In the genomic region with DNA sequence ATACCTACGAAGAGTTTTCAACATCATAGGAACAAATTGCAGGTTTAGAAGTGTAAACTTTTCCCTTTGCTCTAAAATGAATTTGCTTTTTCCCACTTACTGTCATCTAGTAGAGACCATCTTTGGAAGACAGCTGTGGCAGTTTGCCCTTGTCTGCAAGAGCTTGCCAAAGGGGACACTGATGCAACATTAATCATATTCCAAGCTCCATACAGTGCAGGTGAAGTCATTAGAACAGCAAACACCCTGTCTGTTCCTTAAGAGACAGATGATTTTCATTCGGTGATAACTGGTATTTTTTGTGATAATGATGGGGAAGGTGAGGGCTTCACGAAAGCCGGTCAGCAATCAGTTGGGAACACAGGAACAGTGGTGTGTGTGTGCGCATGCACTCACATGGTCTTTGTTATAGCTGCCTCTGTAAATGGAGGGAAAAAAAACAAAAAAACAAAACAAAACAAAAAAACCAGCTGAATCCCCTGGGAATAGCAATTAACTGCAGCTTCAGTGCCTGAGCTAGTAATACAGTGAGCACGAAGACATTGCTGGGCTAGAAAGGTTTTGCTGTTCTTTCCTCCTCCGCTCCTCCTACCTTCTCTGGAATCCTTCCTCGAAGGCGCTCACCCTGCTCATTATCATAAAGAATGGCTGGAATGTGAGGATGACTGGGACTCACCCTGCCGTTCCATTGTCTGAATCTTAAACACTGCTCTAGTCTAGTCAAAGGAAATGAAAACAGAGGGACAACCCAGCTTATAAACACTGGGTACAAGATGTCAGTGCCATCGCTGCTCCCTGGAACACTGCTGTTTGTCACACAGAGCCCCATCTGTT, we compare ENCODE assay signal across 1 cellular context.
TF ChIP-seq lines count a peak whose summit lies in the region.

No MANE protein-coding gene starts in this region.

TF ChIP-seq in H1, 55 proteins besides CTCF, POLR2A, EP300 and RAD21 (continued from another document):
- TF ChIP-seq, protein P1, sequence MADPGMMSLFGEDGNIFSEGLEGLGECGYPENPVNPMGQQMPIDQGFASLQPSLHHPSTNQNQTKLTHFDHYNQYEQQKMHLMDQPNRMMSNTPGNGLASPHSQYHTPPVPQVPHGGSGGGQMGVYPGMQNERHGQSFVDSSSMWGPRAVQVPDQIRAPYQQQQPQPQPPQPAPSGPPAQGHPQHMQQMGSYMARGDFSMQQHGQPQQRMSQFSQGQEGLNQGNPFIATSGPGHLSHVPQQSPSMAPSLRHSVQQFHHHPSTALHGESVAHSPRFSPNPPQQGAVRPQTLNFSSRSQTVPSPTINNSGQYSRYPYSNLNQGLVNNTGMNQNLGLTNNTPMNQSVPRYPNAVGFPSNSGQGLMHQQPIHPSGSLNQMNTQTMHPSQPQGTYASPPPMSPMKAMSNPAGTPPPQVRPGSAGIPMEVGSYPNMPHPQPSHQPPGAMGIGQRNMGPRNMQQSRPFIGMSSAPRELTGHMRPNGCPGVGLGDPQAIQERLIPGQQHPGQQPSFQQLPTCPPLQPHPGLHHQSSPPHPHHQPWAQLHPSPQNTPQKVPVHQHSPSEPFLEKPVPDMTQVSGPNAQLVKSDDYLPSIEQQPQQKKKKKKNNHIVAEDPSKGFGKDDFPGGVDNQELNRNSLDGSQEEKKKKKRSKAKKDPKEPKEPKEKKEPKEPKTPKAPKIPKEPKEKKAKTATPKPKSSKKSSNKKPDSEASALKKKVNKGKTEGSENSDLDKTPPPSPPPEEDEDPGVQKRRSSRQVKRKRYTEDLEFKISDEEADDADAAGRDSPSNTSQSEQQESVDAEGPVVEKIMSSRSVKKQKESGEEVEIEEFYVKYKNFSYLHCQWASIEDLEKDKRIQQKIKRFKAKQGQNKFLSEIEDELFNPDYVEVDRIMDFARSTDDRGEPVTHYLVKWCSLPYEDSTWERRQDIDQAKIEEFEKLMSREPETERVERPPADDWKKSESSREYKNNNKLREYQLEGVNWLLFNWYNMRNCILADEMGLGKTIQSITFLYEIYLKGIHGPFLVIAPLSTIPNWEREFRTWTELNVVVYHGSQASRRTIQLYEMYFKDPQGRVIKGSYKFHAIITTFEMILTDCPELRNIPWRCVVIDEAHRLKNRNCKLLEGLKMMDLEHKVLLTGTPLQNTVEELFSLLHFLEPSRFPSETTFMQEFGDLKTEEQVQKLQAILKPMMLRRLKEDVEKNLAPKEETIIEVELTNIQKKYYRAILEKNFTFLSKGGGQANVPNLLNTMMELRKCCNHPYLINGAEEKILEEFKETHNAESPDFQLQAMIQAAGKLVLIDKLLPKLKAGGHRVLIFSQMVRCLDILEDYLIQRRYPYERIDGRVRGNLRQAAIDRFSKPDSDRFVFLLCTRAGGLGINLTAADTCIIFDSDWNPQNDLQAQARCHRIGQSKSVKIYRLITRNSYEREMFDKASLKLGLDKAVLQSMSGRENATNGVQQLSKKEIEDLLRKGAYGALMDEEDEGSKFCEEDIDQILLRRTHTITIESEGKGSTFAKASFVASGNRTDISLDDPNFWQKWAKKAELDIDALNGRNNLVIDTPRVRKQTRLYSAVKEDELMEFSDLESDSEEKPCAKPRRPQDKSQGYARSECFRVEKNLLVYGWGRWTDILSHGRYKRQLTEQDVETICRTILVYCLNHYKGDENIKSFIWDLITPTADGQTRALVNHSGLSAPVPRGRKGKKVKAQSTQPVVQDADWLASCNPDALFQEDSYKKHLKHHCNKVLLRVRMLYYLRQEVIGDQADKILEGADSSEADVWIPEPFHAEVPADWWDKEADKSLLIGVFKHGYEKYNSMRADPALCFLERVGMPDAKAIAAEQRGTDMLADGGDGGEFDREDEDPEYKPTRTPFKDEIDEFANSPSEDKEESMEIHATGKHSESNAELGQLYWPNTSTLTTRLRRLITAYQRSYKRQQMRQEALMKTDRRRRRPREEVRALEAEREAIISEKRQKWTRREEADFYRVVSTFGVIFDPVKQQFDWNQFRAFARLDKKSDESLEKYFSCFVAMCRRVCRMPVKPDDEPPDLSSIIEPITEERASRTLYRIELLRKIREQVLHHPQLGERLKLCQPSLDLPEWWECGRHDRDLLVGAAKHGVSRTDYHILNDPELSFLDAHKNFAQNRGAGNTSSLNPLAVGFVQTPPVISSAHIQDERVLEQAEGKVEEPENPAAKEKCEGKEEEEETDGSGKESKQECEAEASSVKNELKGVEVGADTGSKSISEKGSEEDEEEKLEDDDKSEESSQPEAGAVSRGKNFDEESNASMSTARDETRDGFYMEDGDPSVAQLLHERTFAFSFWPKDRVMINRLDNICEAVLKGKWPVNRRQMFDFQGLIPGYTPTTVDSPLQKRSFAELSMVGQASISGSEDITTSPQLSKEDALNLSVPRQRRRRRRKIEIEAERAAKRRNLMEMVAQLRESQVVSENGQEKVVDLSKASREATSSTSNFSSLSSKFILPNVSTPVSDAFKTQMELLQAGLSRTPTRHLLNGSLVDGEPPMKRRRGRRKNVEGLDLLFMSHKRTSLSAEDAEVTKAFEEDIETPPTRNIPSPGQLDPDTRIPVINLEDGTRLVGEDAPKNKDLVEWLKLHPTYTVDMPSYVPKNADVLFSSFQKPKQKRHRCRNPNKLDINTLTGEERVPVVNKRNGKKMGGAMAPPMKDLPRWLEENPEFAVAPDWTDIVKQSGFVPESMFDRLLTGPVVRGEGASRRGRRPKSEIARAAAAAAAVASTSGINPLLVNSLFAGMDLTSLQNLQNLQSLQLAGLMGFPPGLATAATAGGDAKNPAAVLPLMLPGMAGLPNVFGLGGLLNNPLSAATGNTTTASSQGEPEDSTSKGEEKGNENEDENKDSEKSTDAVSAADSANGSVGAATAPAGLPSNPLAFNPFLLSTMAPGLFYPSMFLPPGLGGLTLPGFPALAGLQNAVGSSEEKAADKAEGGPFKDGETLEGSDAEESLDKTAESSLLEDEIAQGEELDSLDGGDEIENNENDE (IDR thresholded peaks at IDR 0.05; ENCODE audit: insufficient replicate concordance, low read length): peak; percentile 27
- TF ChIP-seq EZH2 (IDR thresholded peaks at IDR 0.05; ENCODE audit: low read depth, low read length, severe bottlenecking) (no peak), ASH2L (IDR thresholded peaks at IDR 0.05; ENCODE audit: low read length) (peak; percentile 80), TBP (IDR thresholded peaks at IDR 0.05; ENCODE audit: low read depth, low read length) (peak; percentile 50; the same call in 1 of the 2 replicates), SP1 (IDR thresholded peaks at IDR 0.05; ENCODE audit: low read depth, low read length) (0 out of 2 replicates have a peak, but pooled peaks have one; percentile 61), E2F6 (IDR thresholded peaks at IDR 0.05) (peak; percentile 80), HDAC6 (IDR thresholded peaks at IDR 0.05; ENCODE audit: low read depth, low read length) (no peak), BCL11A (IDR thresholded peaks at IDR 0.05; ENCODE audit: low read depth in 2 of 2, low read length in 2 of 2) (peak in 1 of 2 experiments; percentile 59), CHD1 (IDR thresholded peaks at IDR 0.05; ENCODE audit: low read depth, low read length) (no peak)
- TF ChIP-seq, protein P2, sequence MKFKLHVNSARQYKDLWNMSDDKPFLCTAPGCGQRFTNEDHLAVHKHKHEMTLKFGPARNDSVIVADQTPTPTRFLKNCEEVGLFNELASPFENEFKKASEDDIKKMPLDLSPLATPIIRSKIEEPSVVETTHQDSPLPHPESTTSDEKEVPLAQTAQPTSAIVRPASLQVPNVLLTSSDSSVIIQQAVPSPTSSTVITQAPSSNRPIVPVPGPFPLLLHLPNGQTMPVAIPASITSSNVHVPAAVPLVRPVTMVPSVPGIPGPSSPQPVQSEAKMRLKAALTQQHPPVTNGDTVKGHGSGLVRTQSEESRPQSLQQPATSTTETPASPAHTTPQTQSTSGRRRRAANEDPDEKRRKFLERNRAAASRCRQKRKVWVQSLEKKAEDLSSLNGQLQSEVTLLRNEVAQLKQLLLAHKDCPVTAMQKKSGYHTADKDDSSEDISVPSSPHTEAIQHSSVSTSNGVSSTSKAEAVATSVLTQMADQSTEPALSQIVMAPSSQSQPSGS (IDR thresholded peaks at IDR 0.05; ENCODE audit: low read length): 0 out of 2 replicates have a peak, but pooled peaks have one; percentile 35
